In genomic region chr21:36319406-36319766, GRCh38 we compare ENCODE assay signal across 8 cellular contexts. TPM values are rescaled to one million over a fixed set of nuclear protein-coding genes. Genes with fewer than 3 reads are reported as not detected.
DNase-seq lines count a peak whose midpoint lies in the region; ATAC-seq and TF ChIP-seq lines count a peak whose summit lies in the region.
"Not testable (repeated sequence)": the region's sequence is repeated elsewhere in the genome, so short reads cannot be mapped to it uniquely, and the experiment has no call there.

No MANE protein-coding gene starts in this region.

- not testable (repeated sequence) for H3K4ac ChIP-seq in H9 (ENCODE audit: low read depth, low read length)

- H2BK120ac ChIP-seq in H9 (ENCODE audit: low read depth, low read length, poor library complexity, severe bottlenecking) = not testable (repeated sequence)

- H2AK5ac ChIP-seq in H9 (ENCODE audit: insufficient read length, low read length) = not testable (repeated sequence)

- not testable (repeated sequence) for TF ChIP-seq CTCF in 22Rv1 (IDR thresholded peaks at IDR 0.05); H9 (conservative IDR thresholded peaks at IDR 0.05)

- H3K9me3 ChIP-seq in H9 (ENCODE audit: control insufficient read depth, low read depth, low read length); SJCRH30 (replicated peaks); ectodermal cell (ENCODE audit: control insufficient read depth, low read length); iPS DF 6.9 (ENCODE audit: control insufficient read depth, insufficient read depth, low read length): not testable (repeated sequence)

- H3K9me3 Mint-ChIP-seq in H9 = not testable (repeated sequence)
- peaks cover 0 to 17% of the 10 kb centered on the region in 2 donors for H3K9me3 Mint-ChIP-seq in activated naive CD4-positive, alpha-beta T cell treated with anti-CD3 and anti-CD28 coated beads, Interleukin-2, amount 50 U/mL, for 72 hours
- H3K9me3 Mint-ChIP-seq in naive B cell = peaks cover 0 to 12% (median 5%) of the 10 kb centered on the region in 7 donors

- not testable (repeated sequence) for H3K36me3 ChIP-seq in SJCRH30; ectodermal cell (ENCODE audit: control insufficient read depth, insufficient read depth, low read length); iPS DF 6.9 (ENCODE audit: control insufficient read depth, insufficient read depth, low read length)

- H3K4me1 Mint-ChIP-seq in H9 = peaks cover 11 to 13% of the 10 kb centered on the region in 2 experiments
- peaks cover 39 to 69% (median 59%) of the 10 kb centered on the region in 3 donors for H3K4me1 Mint-ChIP-seq in naive B cell

- H3K56ac ChIP-seq in H9 (ENCODE audit: insufficient read length, low read depth, low read length) = not testable (repeated sequence)

- H3K36me3 Mint-ChIP-seq in H9 (ENCODE audit: insufficient read depth in 1 of 3, low read depth in 3 of 3) = peaks cover 9 to 21% (median 11%) of the 10 kb centered on the region in 3 experiments; a peak in 6 of 7 replicates
- H3K36me3 Mint-ChIP-seq in activated naive CD4-positive, alpha-beta T cell treated with anti-CD3 and anti-CD28 coated beads, Interleukin-2, amount 50 U/mL, for 72 hours = peaks cover 24 to 54% of the 10 kb centered on the region in 2 donors
- not testable (repeated sequence) for H3K36me3 Mint-ChIP-seq in naive B cell

- peak overlapping the region; percentile 83 to 85 for H3K4me3 Mint-ChIP-seq in H9
- H3K4me3 Mint-ChIP-seq in naive B cell = peak overlapping the region; percentile 85 to 99 (median 95)

- not testable (repeated sequence) for DNase-seq in H9; SJCRH30; activated naive CD4-positive, alpha-beta T cell treated with anti-CD3 and anti-CD28 coated beads, Interleukin-2, amount 50 U/mL, for 72 hours (ENCODE audit: low spot score in 2 of 2); iPS DF 6.9 (ENCODE audit: low read depth, low spot score); naive B cell

- not testable (repeated sequence) for H4K5ac ChIP-seq in H9 (ENCODE audit: insufficient read length, low read depth, low read length)

- H2AFZ ChIP-seq in H9 (ENCODE audit: low read length) = not testable (repeated sequence)

- no CpG with 5 or more reads among the region's 17 CpGs for WGBS in H9 (ENCODE audit: extremely low coverage, insufficient read length, low lambda C conversion rate)
- 69 to 83% methylated on average over 17 of the region's 17 CpGs for WGBS in ectodermal cell, 2 experiments
- no CpG with 5 or more reads among the region's 17 CpGs for WGBS in iPS DF 6.9 (ENCODE audit: insufficient coverage, insufficient read length)

- not testable (repeated sequence) for H2BK20ac ChIP-seq in H9 (ENCODE audit: low read depth, low read length, poor library complexity, severe bottlenecking)

- H3K4me3 ChIP-seq in SJCRH30 (peak overlapping the region; percentile 69), ectodermal cell (ENCODE audit: insufficient read depth, low read depth, low read length) (peak overlapping the region; percentile 91), iPS DF 6.9 (ENCODE audit: low read length) (peak overlapping the region; percentile 20; the same call in 1 of the 2 replicates), skin epidermis (peak overlapping the region; percentile 54 to 95 (median 76))

- H3K27ac ChIP-seq in 22Rv1 = peak overlapping the region; percentile 94
- peak overlapping the region; percentile 24 for H3K27ac ChIP-seq in H9 (ENCODE audit: insufficient read length, low read depth, low read length)
- H3K27ac ChIP-seq in SJCRH30 = peak overlapping the region; percentile 85; the same call in 1 of the 2 replicates
- peak overlapping the region; percentile 95 for H3K27ac ChIP-seq in ectodermal cell (ENCODE audit: insufficient read depth, low read depth, low read length, poor library complexity, severe bottlenecking)
- H3K27ac ChIP-seq in iPS DF 6.9 (ENCODE audit: low read length) = not testable (repeated sequence)
- H3K27ac ChIP-seq in skin epidermis = peak overlapping the region; percentile 26 to 100 (median 98)

- not testable (repeated sequence) for H3K4me1 ChIP-seq in H9 (ENCODE audit: insufficient read depth, low read length); SJCRH30; ectodermal cell (ENCODE audit: control insufficient read depth, insufficient read depth, low read length); iPS DF 6.9 (ENCODE audit: control insufficient read depth, insufficient read depth, low read length)

- H3K27me3 Mint-ChIP-seq in H9 (ENCODE audit: low read depth); naive B cell: not testable (repeated sequence)

- not testable (repeated sequence) for H3K27me3 ChIP-seq in H9 (ENCODE audit: insufficient read depth, low read length); SJCRH30; ectodermal cell (ENCODE audit: control insufficient read depth, insufficient read depth, low read length, poor library complexity, severe bottlenecking); iPS DF 6.9 (ENCODE audit: control insufficient read depth, insufficient read depth, low read length)

- H3K18ac ChIP-seq in H9 (ENCODE audit: insufficient read length, low read depth, low read length) = not testable (repeated sequence)

- H3K23ac ChIP-seq in H9 (ENCODE audit: insufficient read length, low read depth, low read length) = not testable (repeated sequence)

- peaks cover 25% of the 10 kb centered on the region; the same call in 1 of the 2 replicates for H3K79me2 ChIP-seq in H9 (ENCODE audit: insufficient read depth, low read length)

- ATAC-seq in activated naive CD4-positive, alpha-beta T cell treated with anti-CD3 and anti-CD28 coated beads, Interleukin-2, amount 50 U/mL, for 72 hours; naive B cell (ENCODE audit: low read depth in 2 of 2): not testable (repeated sequence)

- not testable (repeated sequence) for H3K14ac ChIP-seq in H9 (ENCODE audit: insufficient read depth, low read length)

- not testable (repeated sequence) for H3K23me2 ChIP-seq in H9 (ENCODE audit: insufficient read length, low read depth, low read length, poor library complexity, severe bottlenecking)

- not testable (repeated sequence) for H3K9ac ChIP-seq in H9 (ENCODE audit: extremely low read depth, insufficient read length, low read length)

- H3K27ac Mint-ChIP-seq in H9 = peak overlapping the region; percentile 83 to 98 (median 95); a peak in 5 of 7 replicates
- H3K27ac Mint-ChIP-seq in activated naive CD4-positive, alpha-beta T cell treated with anti-CD3 and anti-CD28 coated beads, Interleukin-2, amount 50 U/mL, for 72 hours = peak overlapping the region; percentile 83 to 97
- peak overlapping the region; percentile 90 to 98 (median 97) for H3K27ac Mint-ChIP-seq in naive B cell

- not testable (repeated sequence) for H2BK15ac ChIP-seq in H9 (ENCODE audit: low read depth, low read length)

- H3K79me1 ChIP-seq in H9 (ENCODE audit: insufficient read depth, low read depth, low read length, poor library complexity, severe bottlenecking) = not testable (repeated sequence)

- H2BK12ac ChIP-seq in H9 (ENCODE audit: insufficient read length, low read depth, low read length) = not testable (repeated sequence)

- H4K20me1 ChIP-seq in H9 (ENCODE audit: control insufficient read depth, insufficient read depth, insufficient read length) = not testable (repeated sequence)

- H3T11ph ChIP-seq in H9 (ENCODE audit: low read length) = not testable (repeated sequence)

- H2BK5ac ChIP-seq in H9 (ENCODE audit: insufficient read length, low read length) = not testable (repeated sequence)

- peak overlapping the region; percentile 14 for H3K4me2 ChIP-seq in H9 (ENCODE audit: insufficient read depth, insufficient read length, low read length)

- H4K91ac ChIP-seq in H9 (ENCODE audit: insufficient read length, low read depth, low read length) = not testable (repeated sequence)

- not testable (repeated sequence) for H4K8ac ChIP-seq in H9 (replicated peaks; ENCODE audit: insufficient read length, low read depth, low read length)

RNA-seq across cellular contexts. Expression of gene MORC3, which starts 0.6 kb away (rescaled TPM):
- 17.8 and 18.7 TPM in 2 replicates for total RNA-seq in H9 (2021)
- total RNA-seq in SJCRH30 (2014; rRNA removed; shearing (Covaris generic)) = 37.3 and 42.9 TPM in 2 replicates
- total RNA-seq in activated naive CD4-positive, alpha-beta T cell treated with anti-CD3 and anti-CD28 coated beads, Interleukin-2, amount 50 U/mL, for 72 hours = 10 to 100 TPM; 32.6 to 41.8 TPM
- polyA plus RNA-seq in ectodermal cell (2013, experiment 1 of 4) = 28.1 TPM
- 25.2 TPM for polyA plus RNA-seq in ectodermal cell (2013, experiment 2 of 4)
- polyA plus RNA-seq in ectodermal cell (2013, experiment 3 of 4) = 23.9 TPM
- 25.5 TPM for polyA plus RNA-seq in ectodermal cell (2013, experiment 4 of 4)
- polyA plus RNA-seq in naive B cell (ENCODE audit: low read depth in 6 of 6) = 10 to 100 TPM; 20.6 to 59.6 (median 39.8) TPM

Comparison
In these comparisons a context has a peak if more than half of its experiments do, and no peak if none do; other contexts are left out.
1. H3K4me3 ChIP-seq: peak in every context shown above with its lines; median percentile 91 in ectodermal cell; 76 in skin epidermis; 69 in SJCRH30; 20 in iPS DF 6.9.